ENCODE assay signal across 7 cellular contexts in the genomic region with DNA sequence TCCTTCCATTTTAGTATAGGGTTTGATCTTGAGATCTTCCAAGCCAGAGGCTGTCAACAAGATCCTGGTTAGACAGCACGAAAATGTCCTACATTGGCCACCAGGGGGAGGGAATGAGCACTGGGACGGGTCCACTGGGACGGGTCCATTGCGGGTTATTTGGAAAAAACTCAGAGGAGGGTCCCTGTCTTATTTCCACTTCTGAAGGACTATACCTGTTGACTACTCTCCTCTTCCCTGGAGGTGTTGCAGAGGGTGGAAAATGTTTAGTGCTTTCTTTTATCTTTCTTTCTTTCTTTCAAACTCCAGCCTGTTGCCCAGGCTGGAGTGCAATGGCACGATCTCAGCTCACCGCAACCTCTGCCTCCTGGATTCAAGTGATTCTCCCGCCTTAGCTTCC. TPM values are rescaled to one million over a fixed set of nuclear protein-coding genes. Genes with fewer than 3 reads are reported as not detected.
A peak's percentile ranks its signal among the peaks of the same experiment; 100 is the strongest.
DNase-seq lines count a peak whose midpoint lies in the region; TF ChIP-seq lines count a peak whose summit lies in the region.

No MANE protein-coding gene starts in this region.

- TF ChIP-seq CTCF in Loucy (conservative IDR thresholded peaks at IDR 0.05; ENCODE audit: low read length): peak; percentile 91
- TF ChIP-seq CTCF in lower leg skin (IDR thresholded peaks at IDR 0.05): peak in 1 of 3 donors; percentile 35

- H3K27ac ChIP-seq in substantia nigra (ENCODE audit: low read depth, low read length, poor library complexity, severe bottlenecking): no peak overlapping the region

- 28 to 31% methylated on average over 7 of the region's 7 CpGs for WGBS in lower leg skin, 2 donors

- DNase-seq in GM03348 (ENCODE audit: low spot score): peak; percentile 83
- peak; percentile 47 for DNase-seq in activated CD4-positive, CD25-positive, alpha-beta regulatory T cell treated with anti-CD3 and anti-CD28 coated beads, Interleukin-2, amount 50 U/mL, for 72 hours
- peak; percentile 21 to 54 for DNase-seq in dermis microvascular lymphatic vessel endothelial cell (ENCODE audit: low read depth in 2 of 2)
- DNase-seq in midbrain (lab: John Stamatoyannopoulos, UW): peak; percentile 32
- DNase-seq in substantia nigra (lab: John Stamatoyannopoulos, UW): peak in 25 of 49 donors; percentile 0 to 53 (median 17)
- no peak for DNase-seq in lower leg skin (ENCODE audit: low spot score in 2 of 2)

- H3K4me3 ChIP-seq in Loucy (ENCODE audit: low read length, poor library complexity, severe bottlenecking) (no peak overlapping the region), lower leg skin (ENCODE audit: low read depth, poor library complexity, severe bottlenecking) (no peak overlapping the region)

- H3K4me2 ChIP-seq in Loucy (ENCODE audit: low read depth, low read length, poor library complexity, severe bottlenecking): peak overlapping the region; percentile 34

- no peaks in the 10 kb centered on the region for H3K9me2 ChIP-seq in Loucy (replicated peaks; ENCODE audit: low read depth, low read length)

- no peak overlapping the region for H3K9ac ChIP-seq in Loucy (ENCODE audit: low read depth, low read length, poor library complexity, severe bottlenecking)

- peaks cover 12% of the 10 kb centered on the region for H3K4me1 ChIP-seq in Loucy (ENCODE audit: insufficient read depth, low read length, poor library complexity, severe bottlenecking)

- no peaks in the 10 kb centered on the region for H3K36me3 ChIP-seq in Loucy (ENCODE audit: insufficient read depth, low read length)

- H3F3A ChIP-seq in Loucy (ENCODE audit: low read depth): peaks cover 9% of the 10 kb centered on the region; the same call in 1 of the 2 replicates

- TF ChIP-seq POLR2A in lower leg skin (IDR thresholded peaks at IDR 0.05): no peak

- intact Hi-C loops in lower leg skin (cut with DNase I; ENCODE audit: low total_unique reads): no loop called here

- no peaks in the 10 kb centered on the region for H3K79me2 ChIP-seq in Loucy (ENCODE audit: insufficient read depth, low read length)

- no peaks in the 10 kb centered on the region for H3K9me3 ChIP-seq in Loucy (ENCODE audit: insufficient read depth, low read depth, low read length)

- 0 out of 2 replicates have a peak overlapping the region, but pooled peaks have one; percentile 22 for H2AFZ ChIP-seq in Loucy (ENCODE audit: low read length)

- H3K27me3 ChIP-seq in Loucy (ENCODE audit: insufficient read depth, low read length, poor library complexity, severe bottlenecking): no peaks in the 10 kb centered on the region

- no peaks in the 10 kb centered on the region for H4K20me1 ChIP-seq in Loucy (ENCODE audit: insufficient read depth, low read length, poor library complexity, severe bottlenecking)

RNA-seq across cellular contexts. Expression of a gene that starts 2.5 kb away (rescaled TPM):
- under 0.01 TPM in 1 of 2 replicates, not detected in the other for total RNA-seq in dermis microvascular lymphatic vessel endothelial cell
- total RNA-seq in lower leg skin: not detected

RNA-seq across cellular contexts. Expression of a gene that starts 16.3 kb away (rescaled TPM):
- total RNA-seq in dermis microvascular lymphatic vessel endothelial cell (20.9 and 28.3 TPM in 2 replicates), lower leg skin (100 to 1,000 TPM in 3 of 4 donors, 10 to 100 TPM in 1; 97.7 to 112 (median 106) TPM)

Comparison
In these comparisons a context has a peak if more than half of its experiments do, and no peak if none do; other contexts are left out.
1. DNase-seq: peak in GM03348 (single experiment), activated CD4-positive, CD25-positive, alpha-beta regulatory T cell treated with anti-CD3 and anti-CD28 coated beads, Interleukin-2, amount 50 U/mL, for 72 hours (single experiment), dermis microvascular lymphatic vessel endothelial cell (2 of 2), midbrain (single experiment) and substantia nigra (25 of 49); none in lower leg skin (0 of 2).